20 cellular contexts compared by ENCODE assay signal in genomic region chr1:216854836-216855485, GRCh38.
DNase-seq lines count a peak whose midpoint lies in the region; ATAC-seq and TF ChIP-seq lines count a peak whose summit lies in the region.
"Had no signal": no experiment of that assay in that cellular context is flagged by ENCODE, and none has a peak within 500 bp of the region (broad histone marks: within the 10 kb centered on the region; RNA-seq: fewer than 3 reads in every experiment).

No MANE protein-coding gene starts in this region.

- H3K27ac ChIP-seq in left ventricle myocardium inferior (replicated peaks) (peak overlapping the region; percentile 9), right cardiac atrium (ENCODE audit: low read length) (no peak overlapping the region), esophagus muscularis mucosa (replicated peaks in 1 of 4) (peak overlapping the region; percentile 38 to 65 (median 44)), stomach smooth muscle (ENCODE audit: low read length) (peak overlapping the region; percentile 37)
- H3K27ac ChIP-seq: 22Rv1; BLaER1 treated with 17β-estradiol and CSF1 and Interleukin-3, amounts not matched to agents 10 nM and 100 nM had no signal

- H3K27me3 ChIP-seq in left ventricle myocardium inferior (ENCODE audit: low read depth) (no peaks in the 10 kb centered on the region), right cardiac atrium (ENCODE audit: control insufficient read depth, insufficient read depth) (no peaks in the 10 kb centered on the region), esophagus muscularis mucosa (no peaks in the 10 kb centered on the region), stomach smooth muscle (ENCODE audit: control insufficient read depth in 1 of 2, insufficient read depth in 2 of 2, low read length in 2 of 2) (no peaks in the 10 kb centered on the region)
- H3K27me3 ChIP-seq: BE2C; BLaER1 treated with 17β-estradiol and CSF1 and Interleukin-3, amounts not matched to agents 10 nM and 100 nM had no signal

- TF ChIP-seq EP300 in esophagus muscularis mucosa (IDR thresholded peaks at IDR 0.05), result no peak

- H3K9me3 ChIP-seq in left ventricle myocardium inferior (replicated peaks), result no peaks in the 10 kb centered on the region
- H3K9me3 ChIP-seq in right cardiac atrium (ENCODE audit: control insufficient read depth, low read length), result no peaks in the 10 kb centered on the region
- no peaks in the 10 kb centered on the region for H3K9me3 ChIP-seq in esophagus muscularis mucosa
- H3K9me3 ChIP-seq in stomach smooth muscle (ENCODE audit: control insufficient read depth in 2 of 2, low read length in 2 of 2), result no peaks in the 10 kb centered on the region
- H3K9me3 ChIP-seq: BE2C; BLaER1 treated with 17β-estradiol and CSF1 and Interleukin-3, amounts not matched to agents 10 nM and 100 nM; HAP-1 had no signal

- H3K36me3 ChIP-seq in left ventricle myocardium inferior (no peaks in the 10 kb centered on the region), esophagus muscularis mucosa (no peaks in the 10 kb centered on the region), stomach smooth muscle (ENCODE audit: control insufficient read depth in 2 of 2, insufficient read depth in 2 of 2, low read length in 2 of 2) (no peaks in the 10 kb centered on the region)
- H3K36me3 ChIP-seq: BE2C; BLaER1 treated with 17β-estradiol and CSF1 and Interleukin-3, amounts not matched to agents 10 nM and 100 nM; HAP-1 had no signal

- ATAC-seq in Right ventricle myocardium inferior (peak; percentile 57), left cardiac atrium (no peak), right cardiac atrium (no peak)
- ATAC-seq in activated naive CD8-positive, alpha-beta T cell treated with anti-CD3 and anti-CD28 coated beads, Interleukin-2, amount 50 U/mL, for 24 hours, result no peak

- intact Hi-C loops in Right ventricle myocardium inferior (cut with DNase I), result no loop called here
- intact Hi-C loops in left cardiac atrium (cut with DNase I), result no loop called here
- intact Hi-C loops in left ventricle myocardium inferior (cut with micrococcal nuclease), result no loop called here
- intact Hi-C loops in right cardiac atrium (cut with DNase I), result no loop called here
- intact Hi-C loops in esophagus muscularis mucosa (cut with DNase I), result no loop called here

- no peak overlapping the region for H3K4me3 Mint-ChIP-seq in activated naive CD8-positive, alpha-beta T cell treated with anti-CD3 and anti-CD28 coated beads, Interleukin-2, amount 50 U/mL, for 24 hours
- H3K4me3 Mint-ChIP-seq: CD14-positive monocyte; CD4-positive, alpha-beta T cell; CD8-positive, alpha-beta memory T cell; HFFc6 had no signal

- H3K4me3 ChIP-seq in left ventricle myocardium inferior (no peak overlapping the region), right cardiac atrium (ENCODE audit: low read length) (no peak overlapping the region), esophagus muscularis mucosa (peak overlapping the region in 2 of 4 donors; percentile 16), stomach smooth muscle (ENCODE audit: low read length in 2 of 2) (no peak overlapping the region)
- H3K4me3 ChIP-seq: BLaER1 treated with 17β-estradiol and CSF1 and Interleukin-3, amounts not matched to agents 10 nM and 100 nM; HAP-1 had no signal

- peaks cover 12% of the 10 kb centered on the region for H3K4me1 ChIP-seq in left ventricle myocardium inferior
- H3K4me1 ChIP-seq in right cardiac atrium (ENCODE audit: control insufficient read depth, insufficient read depth, low read length), result no peaks in the 10 kb centered on the region
- peaks cover 0 to 34% (median 31%) of the 10 kb centered on the region in 4 donors for H3K4me1 ChIP-seq in esophagus muscularis mucosa
- peaks cover 5% of the 10 kb centered on the region for H3K4me1 ChIP-seq in stomach smooth muscle (ENCODE audit: control insufficient read depth, insufficient read depth, low read length)
- H3K4me1 ChIP-seq: BE2C; BLaER1 treated with 17β-estradiol and CSF1 and Interleukin-3, amounts not matched to agents 10 nM and 100 nM had no signal

- no peak overlapping the region for H3K9ac ChIP-seq in stomach smooth muscle (ENCODE audit: low read length in 2 of 2)
- H3K9ac ChIP-seq: BLaER1 treated with 17β-estradiol and CSF1 and Interleukin-3, amounts not matched to agents 10 nM and 100 nM had no signal

- no peak for DNase-seq in Right ventricle myocardium inferior (ENCODE audit: missing footprints)
- no peak for DNase-seq in left cardiac atrium
- no peak for DNase-seq in left ventricle myocardium inferior
- no peak for DNase-seq in right cardiac atrium
- no peak for DNase-seq in esophagus muscularis mucosa (ENCODE audit: extremely low spot score)
- no peak for DNase-seq in islet precursor cell
- no peak for DNase-seq in activated naive CD8-positive, alpha-beta T cell treated with anti-CD3 and anti-CD28 coated beads, Interleukin-2, amount 50 U/mL, for 24 hours
- DNase-seq: AML-193; BE2C; CD4-positive, alpha-beta T cell; CD8-positive, alpha-beta memory T cell; DMS53; DMS79 treated with DMSO at 0.1 percent for 48 hours; GF-D8; HFFc6 had no signal

- no peak for TF ChIP-seq POLR2A in esophagus muscularis mucosa (IDR thresholded peaks at IDR 0.05; ENCODE audit: low read depth)

- H3K4me1 Mint-ChIP-seq in activated naive CD8-positive, alpha-beta T cell treated with anti-CD3 and anti-CD28 coated beads, Interleukin-2, amount 50 U/mL, for 24 hours, result no peaks in the 10 kb centered on the region
- H3K4me1 Mint-ChIP-seq: CD14-positive monocyte; CD8-positive, alpha-beta memory T cell had no signal

- TF ChIP-seq CTCF in left ventricle myocardium inferior (IDR thresholded peaks at IDR 0.05; ENCODE audit: borderline replicate concordance) (no peak), esophagus muscularis mucosa (IDR thresholded peaks at IDR 0.05) (no peak)

- 63% methylated on average over 6 of the region's 6 CpGs for WGBS in right cardiac atrium
- WGBS in esophagus muscularis mucosa, result 43% methylated on average over 6 of the region's 6 CpGs

- H3K27me3 Mint-ChIP-seq in activated naive CD8-positive, alpha-beta T cell treated with anti-CD3 and anti-CD28 coated beads, Interleukin-2, amount 50 U/mL, for 24 hours, result no peaks in the 10 kb centered on the region
- H3K27me3 Mint-ChIP-seq: CD4-positive, alpha-beta T cell had no signal

- H3K9me3 Mint-ChIP-seq in activated naive CD8-positive, alpha-beta T cell treated with anti-CD3 and anti-CD28 coated beads, Interleukin-2, amount 50 U/mL, for 24 hours, result peaks cover 9% of the 10 kb centered on the region

- H3K27ac Mint-ChIP-seq in activated naive CD8-positive, alpha-beta T cell treated with anti-CD3 and anti-CD28 coated beads, Interleukin-2, amount 50 U/mL, for 24 hours, result no peak overlapping the region
- H3K27ac Mint-ChIP-seq: CD14-positive monocyte; CD4-positive, alpha-beta T cell; CD8-positive, alpha-beta memory T cell; HFFc6 had no signal

- no peaks in the 10 kb centered on the region for H3K36me3 Mint-ChIP-seq in activated naive CD8-positive, alpha-beta T cell treated with anti-CD3 and anti-CD28 coated beads, Interleukin-2, amount 50 U/mL, for 24 hours (ENCODE audit: low read depth)
- H3K36me3 Mint-ChIP-seq: CD14-positive monocyte; CD8-positive, alpha-beta memory T cell had no signal
